Comparison of ENCODE assay signal across 8 cellular contexts in genomic region chr14:78566017-78566858, GRCh38.
DNase-seq lines count a peak whose midpoint lies in the region; ATAC-seq and TF ChIP-seq lines count a peak whose summit lies in the region.

No MANE protein-coding gene starts in this region.

- peak overlapping the region; percentile 26 for H3K4me3 ChIP-seq in naive thymus-derived CD4-positive, alpha-beta T cell (ENCODE audit: low read length)

- POLR2A ChIA-PET in naive thymus-derived CD4-positive, alpha-beta T cell (lab: Charles Lee): no interaction called here

- H3K27me3 Mint-ChIP-seq in Calu3 (ENCODE audit: unreplicated experiment): peaks cover 33% of the 10 kb centered on the region
- peaks cover 0 to 4% (median 0%) of the 10 kb centered on the region in 5 donors for H3K27me3 Mint-ChIP-seq in naive thymus-derived CD4-positive, alpha-beta T cell

- no peaks in the 10 kb centered on the region for H3K4me1 Mint-ChIP-seq in Calu3 (ENCODE audit: low read depth, unreplicated experiment)
- H3K4me1 Mint-ChIP-seq in naive thymus-derived CD4-positive, alpha-beta T cell: peaks cover 0 to 11% (median 9%) of the 10 kb centered on the region in 7 donors

- no peaks in the 10 kb centered on the region for H3K36me3 ChIP-seq in naive thymus-derived CD4-positive, alpha-beta T cell (ENCODE audit: control insufficient read depth in 2 of 3, insufficient read depth in 3 of 3, low read length in 3 of 3)

- no peak overlapping the region for H3K27ac Mint-ChIP-seq in Calu3 (ENCODE audit: unreplicated experiment)
- no peak overlapping the region for H3K27ac Mint-ChIP-seq in naive thymus-derived CD4-positive, alpha-beta T cell

- TF ChIP-seq CTCF in Calu3 (IDR thresholded peaks at IDR 0.05; ENCODE audit: unreplicated experiment): peak; percentile 57
- peak; percentile 74 for TF ChIP-seq CTCF in GM20000 (IDR thresholded peaks at IDR 0.05; ENCODE audit: extremely low read depth, missing control alignments)

- H3K36me3 Mint-ChIP-seq in Calu3 (ENCODE audit: insufficient read depth, unreplicated experiment): no peaks in the 10 kb centered on the region
- H3K36me3 Mint-ChIP-seq in naive thymus-derived CD4-positive, alpha-beta T cell: no peaks in the 10 kb centered on the region

- H3K4me3 Mint-ChIP-seq in Calu3 (ENCODE audit: low read depth, unreplicated experiment): no peak overlapping the region
- peak overlapping the region in 9 of 10 donors; percentile 27 to 74 (median 53) for H3K4me3 Mint-ChIP-seq in naive thymus-derived CD4-positive, alpha-beta T cell

- CTCF ChIA-PET in Calu3 (lab: Charles Lee): interaction anchor here (0.5 to 1.5 kb wide), 16 partner anchors 10 to 1279 kb away, joined by 3 to 14 read pairs (median 4); no protein-coding TSS in a partner anchor
- CTCF ChIA-PET in naive thymus-derived CD4-positive, alpha-beta T cell (lab: Charles Lee): interaction anchor here (0.7 to 1.2 kb wide), 2 partner anchors 15 to 705 kb away, joined by 3 to 4 read pairs; no protein-coding TSS in a partner anchor

- ATAC-seq in naive thymus-derived CD4-positive, alpha-beta T cell: peak; percentile 87
- ATAC-seq in stimulated activated naive CD8-positive, alpha-beta T cell treated with anti-CD3 and anti-CD28 coated beads, Interleukin-15, Interleukin-2, amounts not matched to agents 100 U/mL and 50 U/mL, for 24 hours: peak; percentile 78

- intact Hi-C loops in Calu3 (cut with micrococcal nuclease; ENCODE audit: unreplicated experiment): loop anchor here (1.0 to 5.0 kb wide), 3 partner anchors 119 to 544 kb away; no protein-coding TSS in a partner anchor
- intact Hi-C loops in naive thymus-derived CD4-positive, alpha-beta T cell (cut with micrococcal nuclease): loop anchor here (2.0 to 10.0 kb wide), 5 partner anchors 117 to 1261 kb away; partner anchors contain the start of genes AHSA1 (in 1 of the 2) and VIPAS39 (in 1 of the 2)

- H3K27me3 ChIP-seq in naive thymus-derived CD4-positive, alpha-beta T cell (ENCODE audit: control insufficient read depth in 2 of 2, insufficient read depth in 2 of 2, low read length in 2 of 2): no peaks in the 10 kb centered on the region

- no peaks in the 10 kb centered on the region for H3K9me3 ChIP-seq in naive thymus-derived CD4-positive, alpha-beta T cell (ENCODE audit: control insufficient read depth in 2 of 3, low read length in 3 of 3)

- no peaks in the 10 kb centered on the region for H3K9me3 Mint-ChIP-seq in Calu3 (ENCODE audit: low read depth, unreplicated experiment)
- no peaks in the 10 kb centered on the region for H3K9me3 Mint-ChIP-seq in naive thymus-derived CD4-positive, alpha-beta T cell

- DNase-seq in Calu3: peak; percentile 80
- peak; percentile 55 for DNase-seq in GM20000 (ENCODE audit: low spot score)
- peak; percentile 25 for DNase-seq in HS-5 (ENCODE audit: low read depth)
- DNase-seq in NOMO-1 treated with DMSO at 0.1 percent for 48 hours (lab: John Stamatoyannopoulos, UW; ENCODE audit: unreplicated experiment): peak; percentile 62
- peak; percentile 39 for DNase-seq in activated T-cell treated with anti-CD3 and anti-CD28 coated beads, Interleukin-2, amount 50 U/mL, for 1 hour
- peak; percentile 42 for DNase-seq in fibroblast of gingiva (ENCODE audit: low read depth)
- DNase-seq in naive thymus-derived CD4-positive, alpha-beta T cell: peak in 8 of 9 donors; percentile 21 to 53 (median 26)
- peak; percentile 75 for DNase-seq in stimulated activated naive CD8-positive, alpha-beta T cell treated with anti-CD3 and anti-CD28 coated beads, Interleukin-15, Interleukin-2, amounts not matched to agents 100 U/mL and 50 U/mL, for 24 hours

- no TSS peak for BruUV-seq in Calu3 (replicated peaks; lab: Mats Ljungman, UMichigan)

- H3K27ac ChIP-seq in naive thymus-derived CD4-positive, alpha-beta T cell (ENCODE audit: low read depth, low read length): no peak overlapping the region

- no peaks in the 10 kb centered on the region for H3K4me1 ChIP-seq in naive thymus-derived CD4-positive, alpha-beta T cell (ENCODE audit: control insufficient read depth in 2 of 2, insufficient read depth in 2 of 2, low read length in 2 of 2)

Comparison
In these comparisons a context has a peak if more than half of its experiments do, and no peak if none do; other contexts are left out.
1. DNase-seq: peak in every context shown above with its lines; median percentile 80 in Calu3; 75 in stimulated activated naive CD8-positive, alpha-beta T cell treated with anti-CD3 and anti-CD28 coated beads, Interleukin-15, Interleukin-2, amounts not matched to agents 100 U/mL and 50 U/mL, for 24 hours; 62 in NOMO-1 treated with DMSO at 0.1 percent for 48 hours; 55 in GM20000; 42 in fibroblast of gingiva; 39 in activated T-cell treated with anti-CD3 and anti-CD28 coated beads, Interleukin-2, amount 50 U/mL, for 1 hour; 26 in naive thymus-derived CD4-positive, alpha-beta T cell; 25 in HS-5.